ENCODE assay signal across 8 cellular contexts in the genomic region with DNA sequence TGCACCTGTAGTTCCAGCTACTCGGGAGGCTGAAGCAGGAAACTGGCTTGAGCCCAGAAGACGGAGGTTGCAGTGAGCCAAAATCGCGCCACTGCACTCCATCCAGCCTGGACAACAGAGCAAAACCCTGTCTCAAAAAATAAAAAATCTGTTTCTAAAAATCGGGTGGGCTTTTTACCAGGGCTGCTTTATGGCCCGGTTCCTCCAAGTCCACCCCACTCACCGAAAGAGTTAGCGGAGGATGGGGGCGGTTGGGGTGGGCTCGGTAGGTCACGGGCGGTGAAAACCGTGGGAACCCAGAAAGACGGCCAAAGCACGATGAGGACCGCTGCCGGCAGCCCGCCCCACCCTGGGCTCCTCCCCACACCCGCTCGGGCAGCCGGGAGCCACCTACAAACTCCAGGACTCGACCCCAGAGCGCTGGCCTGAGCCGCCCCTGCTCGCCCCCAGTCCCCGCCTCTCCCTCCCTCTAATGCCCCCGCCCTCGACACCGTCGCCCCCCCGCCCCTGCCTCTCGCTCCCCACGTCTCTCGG. TPM values are rescaled to one million over a fixed set of nuclear protein-coding genes. Genes with fewer than 3 reads are reported as not detected.
A peak's percentile ranks its signal among the peaks of the same experiment; 100 is the strongest.
DNase-seq lines count a peak whose midpoint lies in the region; ATAC-seq and TF ChIP-seq lines count a peak whose summit lies in the region.

No MANE protein-coding gene starts in this region.

- no peak for TF ChIP-seq CTCF in GM06990 (IDR thresholded peaks at IDR 0.05; ENCODE audit: insufficient read depth, low read length, poor library complexity, severe bottlenecking)
- no peak for TF ChIP-seq CTCF in fibroblast of the aortic adventitia (IDR thresholded peaks at IDR 0.05; ENCODE audit: insufficient read depth, low read length)
- TF ChIP-seq CTCF in uterus (IDR thresholded peaks at IDR 0.05) = no peak

- in situ Hi-C loops in ACHN (cut with HindIII; ENCODE audit: low pct_ligation_motif_present, low pct_unique_long_range_greater_than_20kb, low sequenced_read_pairs) = no loop called here

- H3K36me3 ChIP-seq in GM06990 (ENCODE audit: control insufficient read depth, insufficient read depth, low read length) = peaks cover 2% of the 10 kb centered on the region; the same call in 1 of the 2 replicates
- no peaks in the 10 kb centered on the region for H3K36me3 ChIP-seq in uterus

- peak overlapping the region; percentile 73 for H3K4me3 Mint-ChIP-seq in activated T-cell treated with anti-CD3 and anti-CD28 coated beads, Interleukin-2, amount 50 U/mL, for 24 hours
- peak overlapping the region; percentile 49 to 86 (median 80) for H3K4me3 Mint-ChIP-seq in naive thymus-derived CD8-positive, alpha-beta T cell

- no peaks in the 10 kb centered on the region for H3K9me3 Mint-ChIP-seq in activated T-cell treated with anti-CD3 and anti-CD28 coated beads, Interleukin-2, amount 50 U/mL, for 24 hours
- H3K9me3 Mint-ChIP-seq in naive thymus-derived CD8-positive, alpha-beta T cell = no peaks in the 10 kb centered on the region

- peaks cover 40% of the 10 kb centered on the region for H3K36me3 Mint-ChIP-seq in activated T-cell treated with anti-CD3 and anti-CD28 coated beads, Interleukin-2, amount 50 U/mL, for 24 hours (ENCODE audit: low read depth)
- H3K36me3 Mint-ChIP-seq in naive thymus-derived CD8-positive, alpha-beta T cell = peaks cover 0 to 22% (median 11%) of the 10 kb centered on the region in 3 donors

- H3K27ac ChIP-seq in uterus = peak overlapping the region; percentile 94 to 97

- no peaks in the 10 kb centered on the region for H3K27me3 ChIP-seq in GM06990 (replicated peaks; ENCODE audit: control insufficient read depth, insufficient read depth, low read length)
- H3K27me3 ChIP-seq in uterus = no peaks in the 10 kb centered on the region

- DNase-seq in ACHN = peak; percentile 76
- DNase-seq in GM06990 (ENCODE audit: extremely low read depth, insufficient read length) = peak; percentile 66
- DNase-seq in NCI-H2196 treated with DMSO at 0.1 percent for 48 hours (lab: John Stamatoyannopoulos, UW; ENCODE audit: unreplicated experiment) = peak; percentile 84
- no peak for DNase-seq in activated T-cell treated with anti-CD3 and anti-CD28 coated beads, Interleukin-2, amount 50 U/mL, for 24 hours
- peak; percentile 57 for DNase-seq in fibroblast of the aortic adventitia (ENCODE audit: low read depth)
- peak in 1 of 10 donors; percentile 25 for DNase-seq in naive thymus-derived CD8-positive, alpha-beta T cell
- DNase-seq in uterus = peak; percentile 78

- peak overlapping the region; percentile 64 for H3K4me3 ChIP-seq in GM06990 (replicated peaks; ENCODE audit: low read depth, low read length)
- peak overlapping the region; percentile 63 for H3K4me3 ChIP-seq in fibroblast of the aortic adventitia (ENCODE audit: low read depth, low read length)
- peak overlapping the region; percentile 53 to 66 for H3K4me3 ChIP-seq in uterus

- H3K27me3 Mint-ChIP-seq in activated T-cell treated with anti-CD3 and anti-CD28 coated beads, Interleukin-2, amount 50 U/mL, for 24 hours = no peaks in the 10 kb centered on the region
- no peaks in the 10 kb centered on the region for H3K27me3 Mint-ChIP-seq in naive thymus-derived CD8-positive, alpha-beta T cell

- no peaks in the 10 kb centered on the region for H3K9me3 ChIP-seq in uterus

- POLR2A ChIA-PET in naive thymus-derived CD8-positive, alpha-beta T cell (lab: Charles Lee) = interaction anchor here (1.0 to 1.7 kb wide), 3 partner anchors 9 to 12 kb away, joined by 5 to 7 read pairs (median 5); a partner anchor contains a TSS

- H3K4me1 ChIP-seq in uterus = peaks cover 0 to 9% of the 10 kb centered on the region in 2 donors

- ATAC-seq in naive thymus-derived CD8-positive, alpha-beta T cell = peak in 1 of 2 donors; percentile 26
- ATAC-seq in GM21526 (IDR thresholded peaks at IDR 0.05; ENCODE audit: low FRiP score, unreplicated experiment) = no peak

- intact Hi-C loops in uterus (cut with DNase I; ENCODE audit: low total_unique reads) = no loop called here

- H3K4me1 Mint-ChIP-seq in activated T-cell treated with anti-CD3 and anti-CD28 coated beads, Interleukin-2, amount 50 U/mL, for 24 hours (ENCODE audit: low read depth) = peaks cover 31% of the 10 kb centered on the region
- H3K4me1 Mint-ChIP-seq in naive thymus-derived CD8-positive, alpha-beta T cell = peaks cover 12 to 38% (median 27%) of the 10 kb centered on the region in 4 donors

- TF ChIP-seq POLR2A in uterus (IDR thresholded peaks at IDR 0.05) = no peak

- peak overlapping the region; percentile 26 for H3K27ac Mint-ChIP-seq in activated T-cell treated with anti-CD3 and anti-CD28 coated beads, Interleukin-2, amount 50 U/mL, for 24 hours
- peak overlapping the region in 9 of 10 donors; percentile 35 to 92 (median 86) for H3K27ac Mint-ChIP-seq in naive thymus-derived CD8-positive, alpha-beta T cell

RNA-seq across cellular contexts. Expression of a gene that starts 0.8 kb away (rescaled TPM):
- 27.1 and 35.5 TPM in 2 replicates for total RNA-seq in fibroblast of the aortic adventitia (ENCODE audit: low replicate concordance)
- 1 to 10 TPM; 5.5 to 5.7 TPM for total RNA-seq in naive thymus-derived CD8-positive, alpha-beta T cell
- 1 to 10 TPM; 2.8 to 3.5 (median 3.3) TPM for polyA plus RNA-seq in naive thymus-derived CD8-positive, alpha-beta T cell
- total RNA-seq in uterus = 10 to 100 TPM in 3 of 4 donors, 1 to 10 TPM in 1; 6.9 to 69.0 (median 20.7) TPM

RNA-seq across cellular contexts. Expression of a gene that starts 12.1 kb away (rescaled TPM):
- total RNA-seq in fibroblast of the aortic adventitia (ENCODE audit: low replicate concordance) = 37.2 and 135 TPM in 2 replicates
- 10 to 100 TPM; 52.2 to 53.7 TPM for total RNA-seq in naive thymus-derived CD8-positive, alpha-beta T cell
- polyA plus RNA-seq in naive thymus-derived CD8-positive, alpha-beta T cell = 10 to 100 TPM; 30.4 to 32.4 (median 31.3) TPM
- 100 to 1,000 TPM in 1 of 4 donors, 10 to 100 TPM in 3; 41.0 to 128 (median 71.8) TPM for total RNA-seq in uterus
